ENCODE assay signal across 8 cellular contexts in the genomic region with DNA sequence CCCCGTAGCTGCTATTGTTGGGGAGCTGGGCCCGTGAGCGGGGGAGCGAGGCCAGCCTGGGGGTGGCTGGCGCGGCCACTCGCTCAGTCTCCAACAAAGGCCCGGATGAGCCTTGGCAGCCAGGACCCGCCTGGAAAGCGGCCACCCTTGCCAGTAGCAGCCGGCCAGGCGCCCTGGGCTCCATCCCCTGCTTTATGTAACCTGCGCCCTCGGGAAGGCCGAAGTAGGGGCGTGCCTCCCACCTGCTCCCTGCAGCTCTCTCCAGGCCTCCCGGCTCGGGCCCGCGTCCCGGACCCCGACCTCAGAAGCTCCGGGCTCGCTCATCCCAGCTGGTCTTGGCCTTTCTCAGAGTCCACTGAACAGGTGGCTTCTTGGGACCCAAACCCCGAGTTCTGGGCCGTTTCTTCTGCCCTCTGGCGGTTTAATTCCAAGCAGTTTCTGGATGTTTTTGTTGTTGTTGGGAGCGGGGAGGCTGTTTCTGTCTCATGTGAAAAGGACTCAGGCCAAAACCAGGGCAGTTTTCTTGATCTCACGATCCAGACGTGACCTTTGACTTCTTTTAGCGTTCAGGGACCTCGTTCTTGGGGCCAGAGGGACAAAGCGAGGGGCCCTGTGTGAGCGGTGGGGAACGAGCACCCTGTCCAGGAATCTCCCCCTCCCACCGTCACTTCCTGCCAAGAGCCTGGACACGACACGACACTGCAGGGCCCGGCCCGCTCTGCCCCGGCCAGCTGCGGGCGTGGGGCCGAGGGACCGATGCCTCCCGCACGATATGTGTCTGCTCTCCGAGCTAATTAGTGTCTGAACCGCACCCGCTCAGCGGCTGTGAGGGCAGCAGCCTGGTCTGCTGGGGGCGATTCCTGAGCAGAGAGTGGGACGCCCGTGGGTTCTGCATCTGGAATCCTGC. TPM values are rescaled to one million over a fixed set of nuclear protein-coding genes. Genes with fewer than 3 reads are reported as not detected.
DNase-seq lines count a peak whose midpoint lies in the region; ATAC-seq lines count a peak whose summit lies in the region.

No MANE protein-coding gene starts in this region.

- peak overlapping the region; percentile 99 for H2AK5ac ChIP-seq in neuronal stem cell (ENCODE audit: low read depth, low read length)

- peak overlapping the region; percentile 43 for H2AFZ ChIP-seq in neuronal stem cell (ENCODE audit: low read length)

- peak overlapping the region; percentile 96 for H2BK5ac ChIP-seq in neuronal stem cell (ENCODE audit: low read length)

- H2BK120ac ChIP-seq in neuronal stem cell (ENCODE audit: low read depth, low read length), result no peak overlapping the region

- peak overlapping the region; percentile 89 for H2BK15ac ChIP-seq in neuronal stem cell (ENCODE audit: low read length)

- H3K27ac ChIP-seq in adipose tissue (ENCODE audit: low read depth, low read length) (peak overlapping the region; percentile 17), neuronal stem cell (replicated peaks; ENCODE audit: low read length) (peak overlapping the region; percentile 72)

- ATAC-seq in GM21526 (IDR thresholded peaks at IDR 0.05; ENCODE audit: low FRiP score, unreplicated experiment), result no peak

- H3K14ac ChIP-seq in neuronal stem cell (ENCODE audit: low read length), result peak overlapping the region; percentile 63

- H3K79me1 ChIP-seq in neuronal stem cell (ENCODE audit: low read depth, low read length), result peaks cover 45% of the 10 kb centered on the region

- H4K8ac ChIP-seq in neuronal stem cell (ENCODE audit: low read depth, low read length), result peak overlapping the region; percentile 65

- H3K4ac ChIP-seq in neuronal stem cell (ENCODE audit: low read length), result no peak overlapping the region

- H3K36me3 ChIP-seq in H7 (replicated peaks; ENCODE audit: control insufficient read depth, insufficient read depth, low read length) (peaks cover 6% of the 10 kb centered on the region), NT2/D1 (ENCODE audit: insufficient read depth, insufficient read length, low read length) (peaks cover 42% of the 10 kb centered on the region), neuronal stem cell (replicated peaks in 1 of 2; ENCODE audit: control insufficient read depth in 2 of 2, insufficient read depth in 2 of 2, low read length in 2 of 2) (peaks cover 23 to 40% of the 10 kb centered on the region in 2 donors)

- peak overlapping the region; percentile 96 for H3K4me3 ChIP-seq in H7 (ENCODE audit: insufficient read depth, low read depth, low read length)
- H3K4me3 ChIP-seq in NT2/D1 (ENCODE audit: insufficient read length, low read depth), result peak overlapping the region; percentile 91
- H3K4me3 ChIP-seq in neuronal stem cell (ENCODE audit: low read length in 2 of 2), result peak overlapping the region; percentile 97

- H3K27me3 ChIP-seq in H7 (ENCODE audit: control insufficient read depth, insufficient read depth, low read length) (no peaks in the 10 kb centered on the region), NT2/D1 (ENCODE audit: insufficient read depth, insufficient read length) (no peaks in the 10 kb centered on the region), neuronal stem cell (ENCODE audit: control insufficient read depth in 3 of 3, insufficient read depth in 3 of 3, low read depth in 1 of 3, low read length in 3 of 3) (no peaks in the 10 kb centered on the region)

- H4K91ac ChIP-seq in neuronal stem cell (ENCODE audit: low read depth, low read length, poor library complexity), result no peak overlapping the region

- H2BK12ac ChIP-seq in neuronal stem cell (ENCODE audit: low read length), result no peak overlapping the region

- peak overlapping the region; percentile 98 for H3K4me2 ChIP-seq in neuronal stem cell (ENCODE audit: insufficient read depth, low read length, poor library complexity, severe bottlenecking)

- intact Hi-C loops in head of caudate nucleus (cut with DNase I), result loop anchor here (5.0 kb wide), 1 partner anchor 39 kb away; a partner anchor contains a TSS

- H3K4me1 ChIP-seq in NT2/D1 (ENCODE audit: insufficient read depth, insufficient read length) (peaks cover 29% of the 10 kb centered on the region), neuronal stem cell (ENCODE audit: control insufficient read depth in 2 of 2, insufficient read depth in 1 of 2, low read depth in 1 of 2, low read length in 2 of 2) (peaks cover 11 to 12% of the 10 kb centered on the region in 2 donors)

- peak overlapping the region; percentile 97 for H3K18ac ChIP-seq in neuronal stem cell (ENCODE audit: low read length)

- DNase-seq in CD1c-positive myeloid dendritic cell (ENCODE audit: extremely low spot score) (peak; percentile 68), H7 (peak; percentile 89), NT2/D1 (ENCODE audit: low read depth, low spot score) (peak; percentile 63), head of caudate nucleus (peak; percentile 67 to 94 (median 82)), neuronal stem cell (ENCODE audit: low spot score) (no peak), DMS153 treated with DMSO at 0.1 percent for 48 hours (lab: John Stamatoyannopoulos, UW; ENCODE audit: unreplicated experiment) (no peak)

- H3K9me3 ChIP-seq in NT2/D1 (ENCODE audit: insufficient read depth, low read length), result no peaks in the 10 kb centered on the region
- H3K9me3 ChIP-seq in neuronal stem cell (replicated peaks in 1 of 2; ENCODE audit: control insufficient read depth in 2 of 2, insufficient read depth in 1 of 2, low read depth in 1 of 2, low read length in 2 of 2), result no peaks in the 10 kb centered on the region

- peak overlapping the region; percentile 99 for H3K23ac ChIP-seq in neuronal stem cell (ENCODE audit: low read depth, low read length, poor library complexity)

- 2 to 4% (median 2%) methylated on average over 50 to 54 of the region's 54 CpGs for WGBS in adipose tissue, 3 donors
- WGBS in neuronal stem cell (ENCODE audit: extremely low coverage in 2 of 2, insufficient read length in 2 of 2, insufficient replicate concordance in 1 of 2), 2 donors, result no CpG with 5 or more reads among the region's 54 CpGs

- H3K9ac ChIP-seq in NT2/D1 (ENCODE audit: insufficient read length, low read depth), result peak overlapping the region; percentile 97
- peak overlapping the region; percentile 97 for H3K9ac ChIP-seq in neuronal stem cell (ENCODE audit: low read depth, low read length, poor library complexity)

RNA-seq across cellular contexts. Expression of a gene that starts 1.3 kb away (rescaled TPM):
- 180 and 192 TPM in 2 replicates for total RNA-seq in H7 (2014; rRNA removed; shearing (Covaris generic))
- 10 to 100 TPM; 56.3 to 67.9 (median 64.8) TPM for polyA plus RNA-seq in adipose tissue
- 109 TPM for polyA plus RNA-seq in neuronal stem cell (2013, experiment 1 of 2)
- polyA plus RNA-seq in neuronal stem cell (2013, experiment 2 of 2), result 105 TPM

RNA-seq across cellular contexts. Expression of a gene that starts 11.0 kb away (rescaled TPM):
- 0.38 and 1.6 TPM in 2 replicates for total RNA-seq in H7 (2014; rRNA removed; shearing (Covaris generic))
- polyA plus RNA-seq in adipose tissue, result 1 to 10 TPM in 1 of 3 donors, under 1 TPM in 2; 0.63 to 2.5 (median 0.79) TPM
- 0.04 TPM for polyA plus RNA-seq in neuronal stem cell (2013, experiment 1 of 2)
- polyA plus RNA-seq in neuronal stem cell (2013, experiment 2 of 2), result 0.06 TPM

RNA-seq across cellular contexts. Expression of a gene that starts 25.5 kb away (rescaled TPM):
- 13.7 and 18.1 TPM in 2 replicates for total RNA-seq in H7 (2014; rRNA removed; shearing (Covaris generic))
- polyA plus RNA-seq in adipose tissue, result 10 to 100 TPM; 11.5 to 26.8 (median 18.6) TPM
- polyA plus RNA-seq in neuronal stem cell (2013, experiment 1 of 2), result 6.3 TPM
- polyA plus RNA-seq in neuronal stem cell (2013, experiment 2 of 2), result 6.2 TPM

RNA-seq across cellular contexts. Expression of a gene that starts 36.5 kb away (rescaled TPM):
- 0.70 TPM in 1 of 2 replicates, not detected in the other for total RNA-seq in H7 (2014; rRNA removed; shearing (Covaris generic))
- polyA plus RNA-seq in adipose tissue, result 1 to 10 TPM in 1 of 3 donors, under 1 TPM in 1, not detected in 1; 0.36 to 2.0 TPM
- polyA plus RNA-seq in neuronal stem cell (2013, experiment 1 of 2), result 0.89 TPM
- polyA plus RNA-seq in neuronal stem cell (2013, experiment 2 of 2), result 0.91 TPM

RNA-seq across cellular contexts. Expression of a gene that starts 39.6 kb away (rescaled TPM):
- 1,035 and 1,167 TPM in 2 replicates for total RNA-seq in H7 (2014; rRNA removed; shearing (Covaris generic))
- 100 to 1,000 TPM; 219 to 604 (median 353) TPM for polyA plus RNA-seq in adipose tissue
- polyA plus RNA-seq in neuronal stem cell (2013, experiment 1 of 2), result 596 TPM
- 585 TPM for polyA plus RNA-seq in neuronal stem cell (2013, experiment 2 of 2)

Comparison
In these comparisons a context has a peak if more than half of its experiments do, and no peak if none do; other contexts are left out.
1. DNase-seq: peak in CD1c-positive myeloid dendritic cell (single experiment), H7 (single experiment), NT2/D1 (single experiment) and head of caudate nucleus (42 of 42); none in neuronal stem cell (single experiment) and DMS153 treated with DMSO at 0.1 percent for 48 hours (single experiment).
2. Peak in every context shown above with its lines, with median percentiles within 50 percentile points of each other: H3K4me3 ChIP-seq.